ENCODE assay signal across 11 cellular contexts in genomic region chr17:19336938-19337711, GRCh38. TPM values are rescaled to one million over a fixed set of nuclear protein-coding genes. Genes with fewer than 3 reads are reported as not detected.
DNase-seq lines count a peak whose midpoint lies in the region; ATAC-seq, FAIRE-seq and TF ChIP-seq lines count a peak whose summit lies in the region.
"Had no signal": no experiment of that assay in that cellular context is flagged by ENCODE, and none has a peak within 500 bp of the region (broad histone marks: within the 10 kb centered on the region; RNA-seq: fewer than 3 reads in every experiment).

No MANE protein-coding gene starts in this region.

- H3K4me1 ChIP-seq in GM12878 (ENCODE audit: control insufficient read depth, insufficient read depth, low read length) (peaks cover 5% of the 10 kb centered on the region), right cardiac atrium (ENCODE audit: control insufficient read depth, insufficient read depth, low read length) (peaks cover 13% of the 10 kb centered on the region)

- no TSS peak for BruUV-seq in GM12878 (replicated peaks; lab: Mats Ljungman, UMichigan)

- DNase-seq in HTR-8/SVneo (ENCODE audit: insufficient read length, low spot score), result no peak
- DNase-seq in GM12878 (ENCODE audit: low read depth, low spot score), result no peak
- DNase-seq in right cardiac atrium, result peak in 1 of 3 donors; percentile 73
- peak; percentile 68 for DNase-seq in putamen (ENCODE audit: low spot score)
- no peak for DNase-seq in Kasumi-1 (lab: John Stamatoyannopoulos, UW)
- DNase-seq in ureter (ENCODE audit: low spot score), result no peak
- no peak for DNase-seq in D341Med (ENCODE audit: low spot score)
- DNase-seq: NCI-H226 had no signal

- 54% methylated on average over 21 of the region's 21 CpGs for WGBS in GM12878 (ENCODE audit: insufficient coverage, insufficient replicate concordance, low lambda C conversion rate, missing lambda C conversion rate)
- 57% methylated on average over 21 of the region's 21 CpGs for WGBS in right cardiac atrium

- CTCF ChIA-PET in GM12878 (lab: Yijun Ruan, JAX), result interaction anchor here (1.1 to 2.8 kb wide), 5 partner anchors 15 to 126 kb away, joined by 3 to 20 read pairs (median 5); no protein-coding TSS in a partner anchor

- no peaks in the 10 kb centered on the region for H3K79me2 ChIP-seq in GM12878 (ENCODE audit: control insufficient read depth, insufficient read depth, low read length)

- RAD21 ChIA-PET in GM12878 (lab: Charles Lee; ENCODE audit: unreplicated experiment), result no interaction called here

- H2AFZ ChIP-seq in GM12878 (ENCODE audit: control insufficient read depth, low read depth, low read length), result no peak overlapping the region

- in situ Hi-C loops in GM12878 (cut with MboI), result loop anchor here (5.0 kb wide), 1 partner anchor 85 kb away; no protein-coding TSS in a partner anchor

- no peaks in the 10 kb centered on the region for H3K36me3 ChIP-seq in GM12878 (ENCODE audit: control insufficient read depth in 2 of 2, insufficient read depth in 2 of 2, low read length in 1 of 2)
- H3K36me3 ChIP-seq: HAP-1 had no signal

- TF ChIP-seq EP300 in GM12878 (IDR thresholded peaks at IDR 0.05; ENCODE audit: borderline replicate concordance in 1 of 2, control insufficient read depth in 1 of 2, low read depth in 2 of 2, low read length in 2 of 2), result no peak

- TF ChIP-seq POLR2A in GM12878 (IDR thresholded peaks at IDR 0.05; ENCODE audit: low read depth, low read length), result peak; percentile 46; the same call in 1 of the 2 replicates

- no peak for TF ChIP-seq CTCF in GM12878 (IDR thresholded peaks at IDR 0.05 in 2 of 3, conservative IDR thresholded peaks at IDR 0.05 in 1 of 3; ENCODE audit: control insufficient read depth in 2 of 3, extremely low read depth in 1 of 3, insufficient read depth in 1 of 3, low read depth in 3 of 3, low read length in 3 of 3)

- intact Hi-C loops in GM12878 (cut with micrococcal nuclease; ENCODE audit: unreplicated experiment) (no loop called here), right cardiac atrium (cut with DNase I) (no loop called here)

- SMC1A ChIA-PET in GM12878 (lab: Charles Lee; ENCODE audit: uncharacterized antibody, unreplicated experiment), result interaction anchor here (1.1 to 2.0 kb wide), 2 partner anchors 14 to 30 kb away, joined by 3 to 8 read pairs; no protein-coding TSS in a partner anchor

- peak; percentile 76 for FAIRE-seq in HTR-8/SVneo (lab: Jason Lieb, UNC)
- no peak for FAIRE-seq in GM12878 (lab: Jason Lieb, UNC)
- FAIRE-seq: urothelium cell line had no signal

- H3K27me3 ChIP-seq in GM12878 (replicated peaks in 1 of 2; ENCODE audit: control insufficient read depth in 2 of 2, insufficient read depth in 2 of 2, low read length in 1 of 2), result no peaks in the 10 kb centered on the region; a peak in 1 of 4 replicates
- H3K27me3 ChIP-seq in right cardiac atrium (ENCODE audit: control insufficient read depth, insufficient read depth), result no peaks in the 10 kb centered on the region

- H3K9me3 ChIP-seq in GM12878 (replicated peaks; ENCODE audit: control insufficient read depth, insufficient read depth, low read length) (no peaks in the 10 kb centered on the region), right cardiac atrium (ENCODE audit: control insufficient read depth, low read length) (no peaks in the 10 kb centered on the region)
- H3K9me3 ChIP-seq: HAP-1 had no signal

- no peak overlapping the region for H3K4me2 ChIP-seq in GM12878 (ENCODE audit: control insufficient read depth, insufficient read depth)

- ATAC-seq in GM12878, result no peak
- peak; percentile 22 to 38 for ATAC-seq in right cardiac atrium
- ATAC-seq in HG02798 (IDR thresholded peaks at IDR 0.05; ENCODE audit: poor library complexity, unreplicated experiment), result no peak

- H3K4me3 ChIP-seq in GM12878 (no peak overlapping the region), right cardiac atrium (ENCODE audit: low read length) (no peak overlapping the region)
- H3K4me3 ChIP-seq: HAP-1 had no signal

- H4K20me1 ChIP-seq in GM12878 (ENCODE audit: control insufficient read depth, insufficient read depth), result no peaks in the 10 kb centered on the region

- H3K27ac ChIP-seq in GM12878 (ENCODE audit: control insufficient read depth, insufficient read depth) (no peak overlapping the region), right cardiac atrium (ENCODE audit: low read length) (peak overlapping the region; percentile 62)

- TF ChIP-seq RAD21 in GM12878 (IDR thresholded peaks at IDR 0.05; ENCODE audit: insufficient read depth, low read depth, low read length), result no peak

- no peak overlapping the region for H3K9ac ChIP-seq in GM12878 (ENCODE audit: control insufficient read depth, insufficient read depth, low read length)

- POLR2A ChIA-PET in GM12878 (lab: Charles Lee), result no interaction called here

TF ChIP-seq in GM12878, 131 proteins besides CTCF, POLR2A, EP300 and RAD21 (continues in another document):
- TF ChIP-seq, protein P1, sequence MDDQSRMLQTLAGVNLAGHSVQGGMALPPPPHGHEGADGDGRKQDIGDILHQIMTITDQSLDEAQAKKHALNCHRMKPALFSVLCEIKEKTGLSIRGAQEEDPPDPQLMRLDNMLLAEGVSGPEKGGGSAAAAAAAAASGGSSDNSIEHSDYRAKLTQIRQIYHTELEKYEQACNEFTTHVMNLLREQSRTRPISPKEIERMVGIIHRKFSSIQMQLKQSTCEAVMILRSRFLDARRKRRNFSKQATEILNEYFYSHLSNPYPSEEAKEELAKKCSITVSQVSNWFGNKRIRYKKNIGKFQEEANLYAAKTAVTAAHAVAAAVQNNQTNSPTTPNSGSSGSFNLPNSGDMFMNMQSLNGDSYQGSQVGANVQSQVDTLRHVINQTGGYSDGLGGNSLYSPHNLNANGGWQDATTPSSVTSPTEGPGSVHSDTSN (IDR thresholded peaks at IDR 0.05; ENCODE audit: insufficient replicate concordance, low read depth, low read length), result no peak
- TF ChIP-seq NR2F1 (conservative IDR thresholded peaks at IDR 0.05), result no peak

RNA-seq across cellular contexts. Expression of gene B9D1, which starts 25.4 kb away (rescaled TPM):
- 11.3 and 12.0 TPM in 2 replicates for total RNA-seq in GM12878 (2013; cell fraction: nucleolus; rRNA removed)
- total RNA-seq in GM12878 (2014; rRNA removed) (8.3 and 9.4 TPM in 2 replicates), GM12878 (2014; rRNA removed; fragmentation: Illumina TruSeq; extraction: Trizol) (4.5 and 5.9 TPM in 2 replicates), GM12878 (2021) (8.1 and 9.5 TPM in 2 replicates), right cardiac atrium (10 to 100 TPM in 3 of 4 donors, 1 to 10 TPM in 1; 9.8 to 14.6 (median 12.1) TPM), ureter (22.7 TPM)
- 12.7 TPM for polyA plus RNA-seq in GM12878 (2011; ENCODE audit: low read depth)
- polyA plus RNA-seq in GM12878 (2011; rRNA removed) (5.0 and 10.4 TPM in 2 replicates), GM12878 (2014; fragmentation: Illumina TruSeq; extraction: Trizol) (4.9 and 8.7 TPM in 2 replicates), GM12878 (2014; fragmentation: Nextera tagmentation; extraction: Ambion mirVana) (10 to 100 TPM in 1 of 2 experiments, 1 to 10 TPM in 1; 8.2 to 10.2 TPM), GM12878 (2014; rRNA removed) (11.8 and 14.9 TPM in 2 replicates), GM12878 (2016; fragmentation: Nextera tagmentation; extraction: Ambion mirVana) (10 to 100 TPM; 16.4 to 18.3 TPM), right cardiac atrium (20.9 TPM)
- polyA plus RNA-seq in GM12878 (2011; cell fraction: cytosol; rRNA removed), result 15.0 TPM in 2 replicates
- polyA plus RNA-seq in GM12878 (2011; cell fraction: nucleus; rRNA removed), result 14.0 and 16.5 TPM in 2 replicates
- 8.7 and 8.9 TPM in 2 replicates for polyA plus RNA-seq in GM12878 (2012)
- 6.3 and 9.0 TPM in 2 replicates for polyA minus RNA-seq in GM12878 (2011; rRNA and poly(A)+ RNA removed)
- 1.5 and 3.7 TPM in 2 replicates for polyA minus RNA-seq in GM12878 (2011; cell fraction: cytosol; rRNA and poly(A)+ RNA removed)
- polyA minus RNA-seq in GM12878 (2011; cell fraction: nucleus; rRNA and poly(A)+ RNA removed), result 2.9 and 5.4 TPM in 2 replicates

RNA-seq across cellular contexts. Expression of gene MAPK7, which starts 41.2 kb away (rescaled TPM):
- 20.9 and 25.3 TPM in 2 replicates for total RNA-seq in GM12878 (2013; cell fraction: nucleolus; rRNA removed)
- 2.1 and 3.7 TPM in 2 replicates for total RNA-seq in GM12878 (2014; rRNA removed)
- 2.1 and 2.7 TPM in 2 replicates for total RNA-seq in GM12878 (2014; rRNA removed; fragmentation: Illumina TruSeq; extraction: Trizol)
- total RNA-seq in GM12878 (2021), result 11.1 and 13.5 TPM in 2 replicates
- 6.9 TPM for polyA plus RNA-seq in GM12878 (2011; ENCODE audit: low read depth)
- polyA plus RNA-seq in GM12878 (2011; rRNA removed), result 1.6 and 3.2 TPM in 2 replicates
- polyA plus RNA-seq in GM12878 (2011; cell fraction: cytosol; rRNA removed), result 4.5 and 5.4 TPM in 2 replicates
- polyA plus RNA-seq in GM12878 (2011; cell fraction: nucleus; rRNA removed), result 15.6 and 17.1 TPM in 2 replicates
- polyA plus RNA-seq in GM12878 (2012), result 7.0 and 10.0 TPM in 2 replicates
- 5.1 and 7.8 TPM in 2 replicates for polyA plus RNA-seq in GM12878 (2014; fragmentation: Illumina TruSeq; extraction: Trizol)
- polyA plus RNA-seq in GM12878 (2014; fragmentation: Nextera tagmentation; extraction: Ambion mirVana), result 1 to 10 TPM in 1 of 2 experiments, under 1 TPM in 1; 0.37 to 1.3 TPM
- 7.6 and 12.0 TPM in 2 replicates for polyA plus RNA-seq in GM12878 (2014; rRNA removed)
- polyA plus RNA-seq in GM12878 (2016; fragmentation: Nextera tagmentation; extraction: Ambion mirVana), result 10 to 100 TPM in 1 of 2 experiments, 1 to 10 TPM in 1; 8.2 to 11.1 TPM
- 11.0 and 17.0 TPM in 2 replicates for polyA minus RNA-seq in GM12878 (2011; rRNA and poly(A)+ RNA removed)
- polyA minus RNA-seq in GM12878 (2011; cell fraction: cytosol; rRNA and poly(A)+ RNA removed), result 6.4 TPM in 2 replicates
- polyA minus RNA-seq in GM12878 (2011; cell fraction: nucleus; rRNA and poly(A)+ RNA removed), result 19.1 and 30.2 TPM in 2 replicates
- total RNA-seq in right cardiac atrium, result 10 to 100 TPM; 13.3 to 16.7 (median 16.3) TPM
- 9.0 TPM for polyA plus RNA-seq in right cardiac atrium
- total RNA-seq in ureter, result 30.6 TPM

RNA-seq across cellular contexts. Expression of gene MFAP4, which starts 49.9 kb away (rescaled TPM):
- not detected in 2 replicates for total RNA-seq in GM12878 (2013; cell fraction: nucleolus; rRNA removed)
- total RNA-seq in GM12878 (2014; rRNA removed), result not detected in 2 replicates
- total RNA-seq in GM12878 (2014; rRNA removed; fragmentation: Illumina TruSeq; extraction: Trizol), result not detected in 2 replicates
- total RNA-seq in GM12878 (2021), result 0.13 and 0.28 TPM in 2 replicates
- not detected for polyA plus RNA-seq in GM12878 (2011; ENCODE audit: low read depth)
- not detected in 2 replicates for polyA plus RNA-seq in GM12878 (2011; rRNA removed)
- not detected in 2 replicates for polyA plus RNA-seq in GM12878 (2011; cell fraction: cytosol; rRNA removed)
- polyA plus RNA-seq in GM12878 (2011; cell fraction: nucleus; rRNA removed), result not detected in 2 replicates
- not detected in 2 replicates for polyA plus RNA-seq in GM12878 (2012)
- polyA plus RNA-seq in GM12878 (2014; fragmentation: Illumina TruSeq; extraction: Trizol), result not detected in 2 replicates
- not detected for polyA plus RNA-seq in GM12878 (2014; fragmentation: Nextera tagmentation; extraction: Ambion mirVana)
- polyA plus RNA-seq in GM12878 (2014; rRNA removed), result not detected in 2 replicates
- polyA plus RNA-seq in GM12878 (2016; fragmentation: Nextera tagmentation; extraction: Ambion mirVana), result under 1 TPM; 0.08 to 0.09 TPM
- polyA minus RNA-seq in GM12878 (2011; rRNA and poly(A)+ RNA removed), result not detected in 2 replicates
- polyA minus RNA-seq in GM12878 (2011; cell fraction: cytosol; rRNA and poly(A)+ RNA removed), result not detected in 2 replicates
- polyA minus RNA-seq in GM12878 (2011; cell fraction: nucleus; rRNA and poly(A)+ RNA removed), result not detected in 2 replicates
- total RNA-seq in right cardiac atrium, result 100 to 1,000 TPM in 3 of 4 donors, 10 to 100 TPM in 1; 92.8 to 160 (median 131) TPM
- polyA plus RNA-seq in right cardiac atrium, result 95.2 TPM
- total RNA-seq in ureter, result 119 TPM

Comparison
In these comparisons a context has a peak if more than half of its experiments do, and no peak if none do; other contexts are left out.
1. ATAC-seq: peak in right cardiac atrium (2 of 2); none in GM12878 (single experiment) and HG02798 (single experiment).
2. RNA of gene MFAP4, which starts 49.9 kb away (total RNA-seq): 92.8 to 160 TPM in right cardiac atrium and 119 TPM in ureter (single experiment); 0.13 to 0.28 TPM in GM12878; every median in the first group is over 10 times any median in the second.